Comparison of ENCODE assay signal across 1 cellular context in genomic region chr4:121876976-121877773, GRCh38.
TF ChIP-seq lines count a peak whose summit lies in the region.

No MANE protein-coding gene starts in this region.

TF ChIP-seq in WTC11, 78 proteins besides CTCF, POLR2A, EP300 and RAD21 (continued from another document):
- TF ChIP-seq ARID4B (CRISPR knock-in tag; IDR thresholded peaks at IDR 0.05; ENCODE audit: borderline replicate concordance) (no peak), PRDM15 (CRISPR knock-in tag; IDR thresholded peaks at IDR 0.05) (no peak), AFF4 (CRISPR knock-in tag; IDR thresholded peaks at IDR 0.05; ENCODE audit: borderline replicate concordance) (no peak), TP53 (CRISPR knock-in tag; IDR thresholded peaks at IDR 0.05) (no peak), ZNF671 (CRISPR knock-in tag; IDR thresholded peaks at IDR 0.05) (no peak), ZNF138 (CRISPR knock-in tag; conservative IDR thresholded peaks at IDR 0.05) (no peak), GTF2I (CRISPR knock-in tag; conservative IDR thresholded peaks at IDR 0.05) (no peak), SOX15 (CRISPR knock-in tag; IDR thresholded peaks at IDR 0.05) (no peak), ESRRA (CRISPR knock-in tag; IDR thresholded peaks at IDR 0.05; ENCODE audit: borderline replicate concordance) (no peak)
